18 cellular contexts compared by ENCODE assay signal in genomic region chr16:87712184-87712822, GRCh38. TPM values are rescaled to one million over a fixed set of nuclear protein-coding genes. Genes with fewer than 3 reads are reported as not detected.
DNase-seq lines count a peak whose midpoint lies in the region; ATAC-seq and TF ChIP-seq lines count a peak whose summit lies in the region.
"Had no signal": no experiment of that assay in that cellular context is flagged by ENCODE, and none has a peak within 500 bp of the region (broad histone marks: within the 10 kb centered on the region; RNA-seq: fewer than 3 reads in every experiment).

No MANE protein-coding gene starts in this region.

- H2AFZ ChIP-seq in OCI-LY7 (ENCODE audit: low read length) = no peak overlapping the region

- CTCF ChIA-PET in activated naive CD4-positive, alpha-beta T cell treated with anti-CD3 and anti-CD28 coated beads, Interleukin-2, amount 10 ng/mL, durations not matched to agents 7 days and 5 days (lab: Charles Lee) = interaction anchor here (0.7 kb wide), 1 partner anchor 57 kb away, joined by 3 read pairs; no protein-coding TSS in a partner anchor
- CTCF ChIA-PET in OCI-LY7 (lab: Charles Lee; ENCODE audit: unreplicated experiment) = interaction anchor here (1.9 kb wide), 1 partner anchor 10 kb away, joined by 10 read pairs; no protein-coding TSS in a partner anchor

- no peaks in the 10 kb centered on the region for H3K9me3 Mint-ChIP-seq in activated naive CD4-positive, alpha-beta T cell treated with anti-CD3 and anti-CD28 coated beads, Interleukin-2, amount 10 ng/mL, durations not matched to agents 7 days and 5 days
- H3K9me3 Mint-ChIP-seq: CD8-positive, alpha-beta memory T cell; H9 had no signal

- no peak for TF ChIP-seq POLR2A in stomach (IDR thresholded peaks at IDR 0.05)

- DNase-seq in activated naive CD4-positive, alpha-beta T cell treated with anti-CD3 and anti-CD28 coated beads, Interleukin-2, amount 10 ng/mL, durations not matched to agents 7 days and 5 days = no peak
- DNase-seq in activated naive CD4-positive, alpha-beta T cell treated with anti-CD3 and anti-CD28 coated beads, Interleukin-2, amount 50 U/mL, for 16 hours = no peak
- DNase-seq in OCI-LY7 (ENCODE audit: low spot score) = no peak
- DNase-seq in epithelial cell of esophagus (ENCODE audit: low read depth) = peak; percentile 6
- no peak for DNase-seq in stomach
- DNase-seq in stimulated activated CD4-positive, alpha-beta T cell treated with anti-CD3 and anti-CD28 coated beads, Interleukin-2, amount 100 ng/mL, for 24 hours = no peak
- no peak for DNase-seq in AML-193 (lab: John Stamatoyannopoulos, UW)
- DNase-seq: CD8-positive, alpha-beta memory T cell; DMS 273 treated with DMSO at 0.1 percent for 48 hours; EL; H9; Kasumi-1; NCI-H1105 treated with DMSO at 0.1 percent for 48 hours; NCI-H187; NCI-H446; NCI-H748 treated with DMSO at 0.1 percent for 48 hours had no signal

- H3K4me3 ChIP-seq in OCI-LY7 (ENCODE audit: low read depth, low read length, poor library complexity, severe bottlenecking) (peak overlapping the region; percentile 10), epithelial cell of esophagus (ENCODE audit: low read length) (no peak overlapping the region), stomach (no peak overlapping the region)

- peaks cover 92% of the 10 kb centered on the region for H3K36me3 ChIP-seq in OCI-LY7 (ENCODE audit: insufficient read depth, low read length)
- peaks cover 24 to 98% (median 97%) of the 10 kb centered on the region in 4 donors for H3K36me3 ChIP-seq in stomach

- TF ChIP-seq CTCF in OCI-LY7 (conservative IDR thresholded peaks at IDR 0.05; ENCODE audit: low read length) (no peak), epithelial cell of esophagus (IDR thresholded peaks at IDR 0.05; ENCODE audit: insufficient read depth, low read depth, low read length, missing control alignments) (no peak), stomach (IDR thresholded peaks at IDR 0.05) (no peak)

- no TSS peak for BruUV-seq in OCI-LY7 (replicated peaks; lab: Mats Ljungman, UMichigan)

- no peak for ATAC-seq in HG03354 (IDR thresholded peaks at IDR 0.05; ENCODE audit: poor library complexity, severe bottlenecking, unreplicated experiment)
- ATAC-seq: Right ventricle myocardium inferior had no signal

- peak overlapping the region; percentile 94 for H3K27ac Mint-ChIP-seq in activated naive CD4-positive, alpha-beta T cell treated with anti-CD3 and anti-CD28 coated beads, Interleukin-2, amount 10 ng/mL, durations not matched to agents 7 days and 5 days

- peak overlapping the region; percentile 55 for H3K4me2 ChIP-seq in OCI-LY7 (ENCODE audit: low read length)

- H3K27me3 ChIP-seq in stomach = no peaks in the 10 kb centered on the region

- peak overlapping the region; percentile 89 for H3K27ac ChIP-seq in OCI-LY7 (ENCODE audit: low read depth, low read length, poor library complexity, severe bottlenecking)
- H3K27ac ChIP-seq in stomach = no peak overlapping the region

- H3K4me1 Mint-ChIP-seq in activated naive CD4-positive, alpha-beta T cell treated with anti-CD3 and anti-CD28 coated beads, Interleukin-2, amount 10 ng/mL, durations not matched to agents 7 days and 5 days = peaks cover 34% of the 10 kb centered on the region
- H3K4me1 Mint-ChIP-seq: H9 had no signal

- POLR2A ChIA-PET in OCI-LY7 (lab: Charles Lee) = interaction anchor here (0.6 to 2.8 kb wide), 5 partner anchors 10 to 68 kb away, joined by 3 to 19 read pairs (median 4); no protein-coding TSS in a partner anchor

- no peaks in the 10 kb centered on the region for H4K20me1 ChIP-seq in OCI-LY7 (ENCODE audit: insufficient read depth, low read length)

- H3K9me3 ChIP-seq in OCI-LY7 (ENCODE audit: low read length) (no peaks in the 10 kb centered on the region), stomach (no peaks in the 10 kb centered on the region)

- H3K9me2 ChIP-seq in OCI-LY7 (ENCODE audit: insufficient read depth, low read length) = no peaks in the 10 kb centered on the region

- H3K36me3 Mint-ChIP-seq in activated naive CD4-positive, alpha-beta T cell treated with anti-CD3 and anti-CD28 coated beads, Interleukin-2, amount 10 ng/mL, durations not matched to agents 7 days and 5 days = peaks cover 45% of the 10 kb centered on the region

- H3K4me3 Mint-ChIP-seq in activated naive CD4-positive, alpha-beta T cell treated with anti-CD3 and anti-CD28 coated beads, Interleukin-2, amount 10 ng/mL, durations not matched to agents 7 days and 5 days = no peak overlapping the region
- H3K4me3 Mint-ChIP-seq: H9 had no signal

- H3K79me2 ChIP-seq in OCI-LY7 (ENCODE audit: insufficient read depth, low read depth, low read length) = peaks cover 7% of the 10 kb centered on the region; the same call in 1 of the 2 replicates

- WGBS in stomach, 5 donors = 75 to 82% (median 79%) methylated on average over 14 of the region's 14 CpGs

- intact Hi-C loops in OCI-LY7 (cut with micrococcal nuclease; ENCODE audit: unreplicated experiment) = no loop called here
- intact Hi-C loops in stomach (cut with DNase I; ENCODE audit: low total_unique reads) = no loop called here

- no peaks in the 10 kb centered on the region for H3K27me3 Mint-ChIP-seq in activated naive CD4-positive, alpha-beta T cell treated with anti-CD3 and anti-CD28 coated beads, Interleukin-2, amount 10 ng/mL, durations not matched to agents 7 days and 5 days
- H3K27me3 Mint-ChIP-seq: CD8-positive, alpha-beta memory T cell had no signal

- H3K4me1 ChIP-seq in OCI-LY7 (ENCODE audit: insufficient read depth, low read length, poor library complexity, severe bottlenecking) (peaks cover 33% of the 10 kb centered on the region), stomach (no peaks in the 10 kb centered on the region)

- TF ChIP-seq EP300 in stomach (IDR thresholded peaks at IDR 0.05) = no peak

RNA-seq across cellular contexts. Expression of gene KLHDC4, which starts 53.5 kb away (rescaled TPM):
- 146 and 147 TPM in 2 replicates for total RNA-seq in OCI-LY7 (2014; rRNA removed; shearing (Covaris generic))
- 213 and 233 TPM in 2 replicates for total RNA-seq in OCI-LY7 (2022)
- 100 to 1,000 TPM in 2 of 5 donors, 10 to 100 TPM in 3; 25.5 to 119 (median 69.4) TPM for total RNA-seq in stomach
- polyA plus RNA-seq in stomach = 10 to 100 TPM; 28.5 to 37.8 (median 33.9) TPM
